In genomic region chr3:126664591-126665214, GRCh38 we compare ENCODE assay signal across 1 cellular context.
A peak's percentile ranks its signal among the peaks of the same experiment; 100 is the strongest.
TF ChIP-seq lines count a peak whose summit lies in the region.

No MANE protein-coding gene starts in this region.

TF ChIP-seq in HepG2, 621 proteins besides CTCF, POLR2A, EP300 and RAD21:
- TF ChIP-seq ZSCAN29 (CRISPR knock-in tag; conservative IDR thresholded peaks at IDR 0.05) (0 out of 2 replicates have a peak, but pooled peaks have one; percentile 28), KLF16 (CRISPR knock-in tag; IDR thresholded peaks at IDR 0.05) (no peak)
TF ChIP-seq in HepG2: peak in this region for 1.
